ENCODE assay signal across 8 cellular contexts in genomic region chr4:57426779-57427395, GRCh38.
DNase-seq lines count a peak whose midpoint lies in the region; ATAC-seq and TF ChIP-seq lines count a peak whose summit lies in the region.

No MANE protein-coding gene starts in this region.

- ATAC-seq in HG02870 (IDR thresholded peaks at IDR 0.05; ENCODE audit: unreplicated experiment) (peak; percentile 80), HG03457 (IDR thresholded peaks at IDR 0.05; ENCODE audit: unreplicated experiment) (no peak)

- H3K27me3 ChIP-seq in WERI-Rb-1 (ENCODE audit: insufficient read depth, low read depth, severe bottlenecking) = no peaks in the 10 kb centered on the region

- TF ChIP-seq CTCF in AG10803 (conservative IDR thresholded peaks at IDR 0.05; ENCODE audit: low read length) = peak; percentile 67
- peak; percentile 80 for TF ChIP-seq CTCF in GM13977 (IDR thresholded peaks at IDR 0.05; ENCODE audit: extremely low read depth, insufficient read depth, missing control alignments)
- peak; percentile 79 for TF ChIP-seq CTCF in WERI-Rb-1 (IDR thresholded peaks at IDR 0.05; ENCODE audit: low read depth, low read length)
- peak; percentile 88 for TF ChIP-seq CTCF in foreskin fibroblast (IDR thresholded peaks at IDR 0.05; ENCODE audit: low read depth, low read length)

- H3K9me3 ChIP-seq in WERI-Rb-1 (ENCODE audit: severe bottlenecking) = peaks cover 4% of the 10 kb centered on the region

- H3K36me3 ChIP-seq in WERI-Rb-1 = no peaks in the 10 kb centered on the region

- in situ Hi-C loops in GM13977 (cut with MboI; ENCODE audit: low pct_unique_long_range_greater_than_20kb, low sequenced_read_pairs, unreplicated experiment) = no loop called here

- no peak overlapping the region for H3K27ac ChIP-seq in WERI-Rb-1

- DNase-seq in AG10803 (ENCODE audit: low read depth) (peak; percentile 68), GM13977 (ENCODE audit: low spot score) (peak; percentile 44), NCI-H1930 (lab: John Stamatoyannopoulos, UW) (peak; percentile 3 to 41), WERI-Rb-1 (peak; percentile 83), foreskin fibroblast (peak; percentile 18 to 71), occipital lobe (lab: John Stamatoyannopoulos, UW) (peak; percentile 47)

- H3K4me3 ChIP-seq in AG10803 (ENCODE audit: low read length) = no peak overlapping the region
- no peak overlapping the region for H3K4me3 ChIP-seq in WERI-Rb-1 (ENCODE audit: low read depth, low read length)
- no peak overlapping the region for H3K4me3 ChIP-seq in foreskin fibroblast (ENCODE audit: low read depth in 1 of 2, low read length in 2 of 2)

Comparison
In these comparisons a context has a peak if more than half of its experiments do, and no peak if none do; other contexts are left out.
1. DNase-seq: peak in every context shown above with its lines; median percentile 83 in WERI-Rb-1; 68 in AG10803; 47 in occipital lobe; 44 in foreskin fibroblast; 44 in GM13977; 22 in NCI-H1930.